Comparison of ENCODE assay signal across 8 cellular contexts in the genomic region with DNA sequence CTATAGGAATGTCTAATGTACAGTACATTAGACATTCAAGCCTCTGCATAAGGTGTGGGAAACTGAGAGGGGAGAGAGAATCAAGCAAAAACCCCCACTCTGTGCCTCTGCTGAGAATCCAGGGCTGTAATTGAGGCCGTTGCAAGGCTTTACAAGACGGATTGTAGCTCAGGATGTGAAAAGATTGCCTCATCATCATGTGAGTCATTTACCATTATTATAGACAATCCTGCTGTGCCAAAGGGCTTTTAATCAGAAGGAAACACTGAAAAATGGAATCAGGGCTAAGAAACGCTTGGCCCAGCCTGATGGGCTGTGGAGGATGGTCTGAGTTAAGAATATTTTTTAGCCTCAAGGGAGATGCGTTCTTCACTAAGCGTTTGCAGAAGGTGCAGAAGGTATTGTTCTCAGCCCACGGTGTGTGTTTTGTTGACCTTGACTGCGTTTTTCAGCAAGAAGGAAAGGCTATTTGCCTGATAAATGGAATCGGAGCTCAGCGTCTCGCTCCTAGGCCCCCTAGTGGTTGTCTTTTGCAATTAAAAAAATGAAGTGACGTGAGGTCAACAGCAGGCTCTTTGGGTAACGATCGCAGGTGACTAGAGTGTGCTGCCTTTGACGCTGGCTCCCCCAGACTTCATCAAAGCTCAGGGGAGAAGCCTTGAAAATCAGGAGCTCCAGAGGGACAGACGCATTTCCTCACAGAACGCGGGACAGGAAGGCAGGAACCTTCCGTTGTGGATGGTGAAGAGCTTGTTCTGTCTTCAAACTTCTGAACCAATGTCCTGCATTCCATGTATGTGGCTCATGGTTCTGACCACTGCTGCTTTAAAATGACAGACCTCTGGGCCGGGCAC.
DNase-seq lines count a peak whose midpoint lies in the region; ATAC-seq and TF ChIP-seq lines count a peak whose summit lies in the region.

No MANE protein-coding gene starts in this region.

- H4K20me1 ChIP-seq in SU-DHL-6 (ENCODE audit: low read depth, low read length), result no peaks in the 10 kb centered on the region

- H3K4me2 ChIP-seq in SU-DHL-6 (ENCODE audit: low read depth, low read length, poor library complexity, severe bottlenecking), result peak overlapping the region; percentile 65

- H3K4me3 ChIP-seq in GM12865 (ENCODE audit: low read depth, low read length) (peak overlapping the region; percentile 40), SU-DHL-6 (ENCODE audit: insufficient read depth, low read length, poor library complexity, severe bottlenecking) (peak overlapping the region; percentile 18)

- H3K36me3 ChIP-seq in SU-DHL-6 (ENCODE audit: low read length), result no peaks in the 10 kb centered on the region

- peak; percentile 88 for DNase-seq in GM12865 (ENCODE audit: low read depth)
- no peak for DNase-seq in caudate nucleus (lab: John Stamatoyannopoulos, UW)
- peak; percentile 36 for DNase-seq in stimulated activated CD4-positive, alpha-beta T cell treated with anti-CD3 and anti-CD28 coated beads, Interleukin-4, amount 100 ng/mL, for 1 hour
- DNase-seq in SKM-1 (lab: John Stamatoyannopoulos, UW; ENCODE audit: unreplicated experiment), result no peak
- DNase-seq in NCI-H526 (lab: John Stamatoyannopoulos, UW), result no peak

- H3K27ac ChIP-seq in SU-DHL-6 (ENCODE audit: low read depth, low read length) (no peak overlapping the region), caudate nucleus (ENCODE audit: low read depth, low read length) (peak overlapping the region; percentile 92), layer of hippocampus (ENCODE audit: low read depth, low read length) (peak overlapping the region; percentile 47)

- 0 out of 2 replicates have a peak, but pooled peaks cover 3% of the 10 kb centered on the region for H3F3A ChIP-seq in SU-DHL-6 (ENCODE audit: insufficient read depth)

- peak; percentile 75 for TF ChIP-seq CTCF in GM12865 (IDR thresholded peaks at IDR 0.05; ENCODE audit: insufficient read depth, low read depth, low read length, missing control alignments)
- peak; percentile 76 for TF ChIP-seq CTCF in SU-DHL-6 (IDR thresholded peaks at IDR 0.05; ENCODE audit: insufficient read depth, low read length, poor library complexity, severe bottlenecking)

- no peaks in the 10 kb centered on the region for H3K79me2 ChIP-seq in SU-DHL-6 (ENCODE audit: insufficient read depth, low read length)

- peak overlapping the region; percentile 87 for H2AFZ ChIP-seq in SU-DHL-6 (ENCODE audit: low read depth, low read length, severe bottlenecking)

- H3K9ac ChIP-seq in SU-DHL-6 (ENCODE audit: low read length), result peak overlapping the region; percentile 35

- no peaks in the 10 kb centered on the region for H3K9me3 ChIP-seq in SU-DHL-6 (ENCODE audit: insufficient read depth, low read length)

- no peaks in the 10 kb centered on the region for H3K9me2 ChIP-seq in SU-DHL-6 (replicated peaks; ENCODE audit: insufficient read depth, low read length)

- peak; percentile 52 for ATAC-seq in HG02870 (IDR thresholded peaks at IDR 0.05; ENCODE audit: unreplicated experiment)

- H3K27me3 ChIP-seq in SU-DHL-6 (ENCODE audit: low read length) (no peaks in the 10 kb centered on the region), layer of hippocampus (ENCODE audit: control insufficient read depth, insufficient read depth, low read length) (no peaks in the 10 kb centered on the region)

Comparison
In these comparisons a context has a peak if more than half of its experiments do, and no peak if none do; other contexts are left out.
1. DNase-seq: peak in GM12865 (single experiment) and stimulated activated CD4-positive, alpha-beta T cell treated with anti-CD3 and anti-CD28 coated beads, Interleukin-4, amount 100 ng/mL, for 1 hour (single experiment); none in caudate nucleus (0 of 61), SKM-1 (single experiment) and NCI-H526 (0 of 2).